ENCODE assay signal across 15 cellular contexts in the genomic region with DNA sequence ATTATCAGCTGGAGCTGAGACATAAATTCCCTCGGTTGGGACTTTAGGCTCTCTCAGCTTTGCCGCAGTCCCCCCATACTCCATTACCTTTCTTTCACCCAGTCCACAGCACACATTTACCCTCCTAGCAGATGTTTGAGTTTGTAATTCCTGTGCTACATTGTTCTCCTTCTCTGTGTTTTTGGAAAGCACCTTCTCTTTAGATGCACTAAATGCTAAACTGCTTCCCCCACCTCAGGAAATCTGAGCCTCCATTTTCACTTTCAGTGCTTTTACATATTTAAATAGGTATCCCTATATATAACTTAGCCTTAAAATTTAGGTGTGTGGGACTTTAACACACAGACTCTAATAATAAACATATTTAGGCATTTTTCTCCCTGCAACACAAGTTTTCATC.
"Had no signal": no experiment of that assay in that cellular context is flagged by ENCODE, and none has a peak within 500 bp of the region (broad histone marks: within the 10 kb centered on the region; RNA-seq: fewer than 3 reads in every experiment).

No MANE protein-coding gene starts in this region.

- ATAC-seq: gastrocnemius medialis; left ventricle myocardium superior; pancreas; stimulated activated naive CD8-positive, alpha-beta T cell treated with anti-CD3 and anti-CD28 coated beads, Interleukin-15, amount 100 ng/mL, for 72 hours; upper lobe of right lung had no signal

- DNase-seq: activated CD4-positive, alpha-beta T cell treated with anti-CD3 and anti-CD28 coated beads, Interleukin-2, amount 10 ng/mL, durations not matched to agents 7 days and 5 days; activated CD4-positive, CD25-positive, alpha-beta regulatory T cell; activated naive CD4-positive, alpha-beta T cell treated with anti-CD3 and anti-CD28 coated beads, Interleukin-2, amount 50 U/mL, for 16 hours; adrenal gland; effector memory CD4-positive, alpha-beta T cell; gastrocnemius medialis; left ventricle myocardium superior; mesenchymal stem cell; pancreas; retina; stimulated activated CD4-positive, alpha-beta T cell treated with anti-CD3 and anti-CD28 coated beads, Interleukin-15, amount 100 ng/mL, for 24 hours; stimulated activated CD4-positive, alpha-beta T cell treated with anti-CD3 and anti-CD28 coated beads, Interleukin-4, amount 100 ng/mL, for 24 hours; stimulated activated naive CD8-positive, alpha-beta T cell treated with anti-CD3 and anti-CD28 coated beads, Interleukin-15, amount 100 ng/mL, for 72 hours; testis; upper lobe of right lung had no signal

- H3K4me3 ChIP-seq: adrenal gland, gastrocnemius medialis, pancreas, testis, upper lobe of right lung had no signal

- H3K27me3 ChIP-seq: adrenal gland, gastrocnemius medialis, pancreas, testis, upper lobe of right lung had no signal

- H3K4me1 ChIP-seq: adrenal gland, pancreas, upper lobe of right lung had no signal

- H3K9me3 ChIP-seq: adrenal gland, gastrocnemius medialis, pancreas, testis, upper lobe of right lung had no signal

- H3K27ac ChIP-seq: adrenal gland, gastrocnemius medialis, pancreas, testis, upper lobe of right lung had no signal

- H3K36me3 ChIP-seq: adrenal gland, gastrocnemius medialis, pancreas, upper lobe of right lung had no signal
